In genomic region chr5:56829137-56829536, GRCh38 we compare ENCODE assay signal across 8 cellular contexts. TPM values are rescaled to one million over a fixed set of nuclear protein-coding genes. Genes with fewer than 3 reads are reported as not detected.
DNase-seq lines count a peak whose midpoint lies in the region; ATAC-seq and TF ChIP-seq lines count a peak whose summit lies in the region.

No MANE protein-coding gene starts in this region.

- H3K27me3 ChIP-seq in psoas muscle (ENCODE audit: insufficient read depth in 3 of 3, low read length in 2 of 3): no peaks in the 10 kb centered on the region

- DNase-seq in A172 (ENCODE audit: low spot score) (peak; percentile 68), epithelial cell of esophagus (ENCODE audit: low read depth) (peak; percentile 60), hypothalamus (lab: John Stamatoyannopoulos, UW) (no peak), psoas muscle (no peak)

- no peak overlapping the region for H3K27ac ChIP-seq in psoas muscle

- no peaks in the 10 kb centered on the region for H3K9me3 ChIP-seq in psoas muscle

- H3K36me3 ChIP-seq in psoas muscle (ENCODE audit: insufficient read depth in 1 of 2, low read depth in 1 of 2): no peaks in the 10 kb centered on the region

- peaks cover 42% of the 10 kb centered on the region for H3K4me1 ChIP-seq in psoas muscle

- intact Hi-C loops in psoas muscle (cut with DNase I): no loop called here

- ATAC-seq in HG02798 (IDR thresholded peaks at IDR 0.05; ENCODE audit: poor library complexity, unreplicated experiment) (peak; percentile 81), HG03565 (IDR thresholded peaks at IDR 0.05; ENCODE audit: unreplicated experiment) (no peak), GM18519 (IDR thresholded peaks at IDR 0.05; ENCODE audit: low FRiP score, unreplicated experiment) (no peak), psoas muscle (no peak)
- peak; percentile 95 for ATAC-seq in activated CD4-positive, CD25-positive, alpha-beta regulatory T cell treated with anti-CD3 and anti-CD28 coated beads, Interleukin-2, amount 50 U/mL, for 24 hours

- H3K4me3 ChIP-seq in epithelial cell of esophagus (ENCODE audit: low read length) (no peak overlapping the region), psoas muscle (no peak overlapping the region)

- no peak for TF ChIP-seq CTCF in epithelial cell of esophagus (IDR thresholded peaks at IDR 0.05; ENCODE audit: insufficient read depth, low read depth, low read length, missing control alignments)
- no peak for TF ChIP-seq CTCF in psoas muscle (IDR thresholded peaks at IDR 0.05)

- WGBS in psoas muscle, 3 donors: 86 to 90% (median 90%) methylated on average over 9 of the region's 9 CpGs

RNA-seq across cellular contexts. Expression of gene MAP3K1, which starts 13.8 kb away (rescaled TPM):
- 14.5 and 18.4 TPM in 2 replicates for total RNA-seq in A172 (2014; rRNA removed; shearing (Covaris generic))
- total RNA-seq in psoas muscle: 1 to 10 TPM; 3.0 to 5.2 (median 4.2) TPM
- 1 to 10 TPM in 2 of 3 donors, under 1 TPM in 1; 0.97 to 1.5 (median 1.5) TPM for polyA plus RNA-seq in psoas muscle

Comparison
In these comparisons a context has a peak if more than half of its experiments do, and no peak if none do; other contexts are left out.
1. DNase-seq: peak in A172 (single experiment) and epithelial cell of esophagus (single experiment); none in hypothalamus (0 of 51) and psoas muscle (0 of 2).
2. ATAC-seq: peak in HG02798 (single experiment) and activated CD4-positive, CD25-positive, alpha-beta regulatory T cell treated with anti-CD3 and anti-CD28 coated beads, Interleukin-2, amount 50 U/mL, for 24 hours (2 of 2); none in HG03565 (single experiment), GM18519 (single experiment) and psoas muscle (0 of 4).